1 cellular context compared by ENCODE assay signal in the genomic region with DNA sequence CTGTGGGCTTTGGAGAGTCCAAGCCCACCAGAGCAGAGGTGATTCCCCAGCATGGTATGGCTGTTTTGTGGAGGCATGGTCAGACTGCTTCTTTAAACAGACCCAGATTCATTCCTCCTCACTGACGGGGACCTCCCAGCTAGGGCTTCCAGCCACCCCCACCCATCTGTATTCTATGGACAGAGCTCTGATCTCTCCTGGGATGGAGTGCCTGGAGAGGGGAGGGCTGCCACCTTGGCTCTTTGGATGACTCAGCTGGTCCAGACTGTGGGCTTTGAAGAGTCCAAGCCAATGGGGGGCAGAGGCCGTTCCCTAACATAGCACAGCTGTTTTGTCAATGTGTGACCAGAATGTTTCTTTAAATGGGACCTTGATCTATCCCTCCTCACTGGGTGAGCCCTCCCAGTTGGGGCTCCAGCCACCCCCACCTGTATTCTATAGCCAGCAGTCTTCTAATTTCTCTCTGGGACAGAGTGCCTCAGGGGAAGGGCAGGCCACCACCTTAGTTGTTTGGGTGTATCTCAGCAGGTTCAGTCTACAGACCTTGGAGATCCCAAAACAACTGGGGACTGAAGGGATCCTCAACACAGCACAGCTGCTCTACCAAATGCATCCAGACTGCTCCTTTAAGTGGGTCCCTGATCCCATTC.
TF ChIP-seq lines count a peak whose summit lies in the region.

No MANE protein-coding gene starts in this region.

TF ChIP-seq in IMR-90, 13 proteins besides CTCF, POLR2A, EP300 and RAD21 (continued from another document):
- TF ChIP-seq, protein P1, sequence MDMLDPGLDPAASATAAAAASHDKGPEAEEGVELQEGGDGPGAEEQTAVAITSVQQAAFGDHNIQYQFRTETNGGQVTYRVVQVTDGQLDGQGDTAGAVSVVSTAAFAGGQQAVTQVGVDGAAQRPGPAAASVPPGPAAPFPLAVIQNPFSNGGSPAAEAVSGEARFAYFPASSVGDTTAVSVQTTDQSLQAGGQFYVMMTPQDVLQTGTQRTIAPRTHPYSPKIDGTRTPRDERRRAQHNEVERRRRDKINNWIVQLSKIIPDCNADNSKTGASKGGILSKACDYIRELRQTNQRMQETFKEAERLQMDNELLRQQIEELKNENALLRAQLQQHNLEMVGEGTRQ (IDR thresholded peaks at IDR 0.05; ENCODE audit: low read depth, low read length), result no peak
- TF ChIP-seq ELK1 (IDR thresholded peaks at IDR 0.05; ENCODE audit: borderline replicate concordance, low read depth, low read length), result no peak
- no peak for TF ChIP-seq NFE2L2 (IDR thresholded peaks at IDR 0.05; ENCODE audit: low read depth, low read length)
